ENCODE assay signal across 19 cellular contexts in the genomic region with DNA sequence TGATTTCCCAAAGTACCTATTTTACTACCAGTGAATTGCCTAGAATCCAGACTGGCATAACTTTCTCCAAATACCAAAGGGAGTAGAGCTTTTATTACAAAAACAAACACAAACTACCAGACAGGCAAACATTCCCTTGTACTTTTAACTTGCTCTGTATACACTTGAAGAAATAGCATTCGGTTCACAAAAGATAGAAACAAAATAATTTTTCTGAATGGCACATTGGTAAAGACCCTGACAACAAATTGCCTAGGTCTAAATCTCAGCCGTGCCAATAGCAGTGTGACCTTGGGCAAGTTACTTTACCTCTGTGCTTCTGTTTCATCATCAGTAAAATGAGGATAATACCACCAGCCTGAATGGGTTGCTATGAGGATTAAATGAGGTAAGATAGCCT. TPM values are rescaled to one million over a fixed set of nuclear protein-coding genes. Genes with fewer than 3 reads are reported as not detected.
DNase-seq lines count a peak whose midpoint lies in the region; ATAC-seq, FAIRE-seq and TF ChIP-seq lines count a peak whose summit lies in the region.
"Had no signal": no experiment of that assay in that cellular context is flagged by ENCODE, and none has a peak within 500 bp of the region (broad histone marks: within the 10 kb centered on the region; RNA-seq: fewer than 3 reads in every experiment).

No MANE protein-coding gene starts in this region.

- WGBS in HepG2 (ENCODE audit: low lambda C conversion rate): 5% methylated on average over 2 of the region's 2 CpGs

- H3K9me3 ChIP-seq in HepG2 (ENCODE audit: low read length) (no peaks in the 10 kb centered on the region), upper lobe of right lung (no peaks in the 10 kb centered on the region), tibial artery (no peaks in the 10 kb centered on the region)

- no TSS peak for BruUV-seq in HepG2 (replicated peaks; lab: Mats Ljungman, UMichigan)

- H3K27me3 Mint-ChIP-seq in activated CD4-positive, alpha-beta T cell treated with anti-CD3 and anti-CD28 coated beads, Interleukin-2, amount 10 ng/mL, durations not matched to agents 24 days and 14 days: no peaks in the 10 kb centered on the region
- H3K27me3 Mint-ChIP-seq in WTC11 (ENCODE audit: low read depth): no peaks in the 10 kb centered on the region
- H3K27me3 Mint-ChIP-seq: CD4-positive, alpha-beta T cell had no signal

- peaks cover 90% of the 10 kb centered on the region for H3K79me2 ChIP-seq in HepG2 (ENCODE audit: insufficient read depth, low read length)

- no peak overlapping the region for H3K4me3 Mint-ChIP-seq in activated CD4-positive, alpha-beta T cell treated with anti-CD3 and anti-CD28 coated beads, Interleukin-2, amount 10 ng/mL, durations not matched to agents 24 days and 14 days
- H3K4me3 Mint-ChIP-seq in WTC11: no peak overlapping the region
- H3K4me3 Mint-ChIP-seq: CD4-positive, alpha-beta T cell had no signal

- no peak for FAIRE-seq in HepG2 (lab: Jason Lieb, UNC)
- FAIRE-seq: A204.1, GM12892 had no signal

- H2AFZ ChIP-seq in HepG2 (ENCODE audit: low read length): no peak overlapping the region

- peak overlapping the region; percentile 76 for H3K4me2 ChIP-seq in HepG2 (ENCODE audit: low read depth, low read length)

- ATAC-seq in WTC11 (no peak), HepG2 (peak; percentile 17), upper lobe of right lung (peak; percentile 29)

- CTCF ChIA-PET in WTC11 (lab: Charles Lee): interaction anchor here (0.6 kb wide), 1 partner anchor 82 kb away, joined by 3 read pairs; no protein-coding TSS in a partner anchor
- CTCF ChIA-PET in HepG2 (lab: Yijun Ruan, JAX; ENCODE audit: low intra/inter-chr PET ratio, low total read pairs): no interaction called here

- no peak for TF ChIP-seq POLR2A in HepG2 (IDR thresholded peaks at IDR 0.05; ENCODE audit: insufficient read depth in 1 of 2, low read depth in 2 of 2, low read length in 2 of 2)

- H3K27ac ChIP-seq in HepG2 (ENCODE audit: extremely low read length, insufficient read depth, low read length): peak overlapping the region; percentile 89
- H3K27ac ChIP-seq in upper lobe of right lung: no peak overlapping the region
- no peak overlapping the region for H3K27ac ChIP-seq in tibial artery

- POLR2A ChIA-PET in WTC11 (lab: Charles Lee): no interaction called here
- POLR2A ChIA-PET in HepG2 (lab: Yijun Ruan, JAX): interaction anchor here (0.5 to 4.8 kb wide), 3 partner anchors 10 to 1188 kb away, joined by 3 to 96 read pairs (median 6); a partner anchor contains a TSS

- TF ChIP-seq CTCF in WTC11 (IDR thresholded peaks at IDR 0.05) (no peak), HepG2 (CRISPR knock-in tag; IDR thresholded peaks at IDR 0.05) (no peak), upper lobe of right lung (IDR thresholded peaks at IDR 0.05) (no peak), tibial artery (IDR thresholded peaks at IDR 0.05) (no peak)

- H4K20me1 ChIP-seq in HepG2 (ENCODE audit: insufficient read depth, low read length): no peaks in the 10 kb centered on the region

- H3K9ac ChIP-seq in HepG2 (ENCODE audit: insufficient read depth, low read depth, low read length): peak overlapping the region; percentile 56

- H3K4me1 Mint-ChIP-seq in activated CD4-positive, alpha-beta T cell treated with anti-CD3 and anti-CD28 coated beads, Interleukin-2, amount 10 ng/mL, durations not matched to agents 24 days and 14 days: peaks cover 59% of the 10 kb centered on the region
- H3K4me1 Mint-ChIP-seq in WTC11: peaks cover 45% of the 10 kb centered on the region

- H3K36me3 Mint-ChIP-seq in activated CD4-positive, alpha-beta T cell treated with anti-CD3 and anti-CD28 coated beads, Interleukin-2, amount 10 ng/mL, durations not matched to agents 24 days and 14 days (ENCODE audit: low read depth): peaks cover 3% of the 10 kb centered on the region
- no peaks in the 10 kb centered on the region for H3K36me3 Mint-ChIP-seq in WTC11

- no peak overlapping the region for H3K27ac Mint-ChIP-seq in activated CD4-positive, alpha-beta T cell treated with anti-CD3 and anti-CD28 coated beads, Interleukin-2, amount 10 ng/mL, durations not matched to agents 24 days and 14 days
- no peak overlapping the region for H3K27ac Mint-ChIP-seq in WTC11
- H3K27ac Mint-ChIP-seq: CD4-positive, alpha-beta T cell had no signal

- no peaks in the 10 kb centered on the region for H3K9me3 Mint-ChIP-seq in activated CD4-positive, alpha-beta T cell treated with anti-CD3 and anti-CD28 coated beads, Interleukin-2, amount 10 ng/mL, durations not matched to agents 24 days and 14 days
- no peaks in the 10 kb centered on the region for H3K9me3 Mint-ChIP-seq in WTC11
- H3K9me3 Mint-ChIP-seq: CD4-positive, alpha-beta T cell had no signal

- H3K4me3 ChIP-seq in HepG2 (replicated peaks in 1 of 3; ENCODE audit: insufficient read depth in 1 of 3, low read depth in 2 of 3, low read length in 3 of 3): peak overlapping the region in 2 of 3 experiments; percentile 17 to 43; a peak in 2 of 6 replicates
- no peak overlapping the region for H3K4me3 ChIP-seq in upper lobe of right lung
- no peak overlapping the region for H3K4me3 ChIP-seq in tibial artery

- TF ChIP-seq RAD21 in HepG2 (CRISPR knock-in tag; IDR thresholded peaks at IDR 0.05): no peak

- H3K27me3 ChIP-seq in HepG2 (ENCODE audit: control insufficient read depth in 1 of 2, insufficient read depth in 2 of 2, low read length in 2 of 2) (no peaks in the 10 kb centered on the region), upper lobe of right lung (no peaks in the 10 kb centered on the region), tibial artery (no peaks in the 10 kb centered on the region)

- peak; percentile 33 for DNase-seq in activated CD4-positive, alpha-beta T cell treated with anti-CD3 and anti-CD28 coated beads, Interleukin-2, amount 10 ng/mL, durations not matched to agents 24 days and 14 days
- no peak for DNase-seq in activated CD4-positive, alpha-beta T cell treated with anti-CD3 and anti-CD28 coated beads, Interleukin-2, amount 50 U/mL, for 48 hours
- DNase-seq in WTC11 (ENCODE audit: low spot score) (no peak), HepG2 (ENCODE audit: low spot score) (peak; percentile 57), upper lobe of right lung (no peak), tibial artery (no peak), NCI-H2107 (lab: John Stamatoyannopoulos, UW) (no peak)
- DNase-seq in activated CD8-positive, alpha-beta memory T cell treated with anti-CD3 and anti-CD28 coated beads, Interleukin-2, amount 50 U/mL, for 4 hours: no peak
- DNase-seq: CD4-positive, alpha-beta T cell; GF-D8; H7; NCI-H1092 treated with DMSO at 0.1 percent for 48 hours; NCI-H1694 treated with DMSO at 0.1 percent for 48 hours; NCI-H2227 treated with DMSO at 0.1 percent for 48 hours; NCI-H510A treated with DMSO at 0.1 percent for 48 hours; NCI-H774; SHP77 treated with DMSO at 0.1 percent for 48 hours had no signal

- intact Hi-C loops in activated CD4-positive, alpha-beta T cell treated with anti-CD3 and anti-CD28 coated beads, Interleukin-2, amount 10 ng/mL, durations not matched to agents 24 days and 14 days (cut with micrococcal nuclease): loop anchor here (2.0 kb wide), 1 partner anchor 13 kb away; no protein-coding TSS in a partner anchor
- intact Hi-C loops in HepG2 (cut with micrococcal nuclease; ENCODE audit: unreplicated experiment): loop anchor here (2.0 kb wide), 1 partner anchor 17 kb away; a partner anchor contains a TSS
- intact Hi-C loops in upper lobe of right lung (cut with DNase I): no loop called here
- intact Hi-C loops in tibial artery (cut with DNase I; ENCODE audit: low total_unique reads): no loop called here

- in situ Hi-C loops in HepG2 (cut with HindIII; ENCODE audit: extremely low pct_ligation_motif_present, low pct_unique_long_range_greater_than_20kb): no loop called here

- TF ChIP-seq EP300 in HepG2 (IDR thresholded peaks at IDR 0.05; ENCODE audit: low read depth in 2 of 2, low read length in 2 of 2): peak in 1 of 2 experiments; percentile 42; a peak in 1 of 4 replicates
- peak; percentile 24; the same call in 1 of the 2 replicates for TF ChIP-seq EP300 in HepG2 (CRISPR knock-in tag; IDR thresholded peaks at IDR 0.05; ENCODE audit: borderline replicate concordance)

- H3K4me1 ChIP-seq in HepG2 (ENCODE audit: insufficient read depth, low read length): peaks cover 100% of the 10 kb centered on the region
- H3K4me1 ChIP-seq in upper lobe of right lung: peaks cover 38% of the 10 kb centered on the region
- H3K4me1 ChIP-seq in tibial artery: peaks cover 0 to 13% (median 4%) of the 10 kb centered on the region in 4 donors

- H3K36me3 ChIP-seq in HepG2 (replicated peaks in 1 of 2; ENCODE audit: control insufficient read depth in 1 of 2, insufficient read depth in 2 of 2, low read length in 2 of 2): peaks cover 4 to 10% of the 10 kb centered on the region in 2 experiments; a peak in 4 of 5 replicates
- no peaks in the 10 kb centered on the region for H3K36me3 ChIP-seq in upper lobe of right lung
- H3K36me3 ChIP-seq in tibial artery: no peaks in the 10 kb centered on the region

RNA-seq across cellular contexts. Expression of a gene that starts 15.9 kb away (rescaled TPM):
- total RNA-seq in activated CD4-positive, alpha-beta T cell treated with anti-CD3 and anti-CD28 coated beads, Interleukin-2, amount 10 ng/mL, durations not matched to agents 24 days and 14 days: 3.2 and 3.8 TPM in 2 replicates
- total RNA-seq in WTC11 (2021) (3.7 to 4.6 TPM (median 4.4 TPM) in 3 replicates), HepG2 (2016; rRNA removed; fragmentation: Illumina TruSeq; extraction: Trizol) (115 and 183 TPM in 2 replicates), upper lobe of right lung (60.8 TPM)
- total RNA-seq in HepG2 (2016; cell fraction: cytosol; rRNA removed; fragmentation: Illumina TruSeq; extraction: Trizol; ENCODE audit: low read depth): 16.6 and 18.3 TPM in 2 replicates
- total RNA-seq in HepG2 (2016; cell fraction: insoluble cytoplasmic fraction; rRNA removed; fragmentation: Illumina TruSeq; extraction: Trizol): 116 and 185 TPM in 2 replicates
- total RNA-seq in HepG2 (2016; cell fraction: membrane; rRNA removed; fragmentation: Illumina TruSeq; extraction: Trizol): 53.6 and 60.8 TPM in 2 replicates
- total RNA-seq in HepG2 (2016; cell fraction: nucleus; rRNA removed; fragmentation: Illumina TruSeq; extraction: Trizol): 89.7 and 91.5 TPM in 2 replicates
- 37.8 and 58.2 TPM in 2 replicates for polyA plus RNA-seq in HepG2 (2011; rRNA removed)
- polyA plus RNA-seq in HepG2 (2011; cell fraction: cytosol; rRNA removed): 24.3 and 29.8 TPM in 2 replicates
- polyA plus RNA-seq in HepG2 (2011; cell fraction: nucleus; rRNA removed): 13.1 and 14.2 TPM in 2 replicates
- 54.6 and 95.7 TPM in 2 replicates for polyA plus RNA-seq in HepG2 (2012)
- 6.1 and 6.7 TPM in 2 replicates for polyA plus RNA-seq in HepG2 (2016; cell fraction: cytosol; fragmentation: Illumina TruSeq; extraction: Trizol; ENCODE audit: low read depth)
- polyA plus RNA-seq in HepG2 (2016; cell fraction: insoluble cytoplasmic fraction; fragmentation: Illumina TruSeq; extraction: Trizol; ENCODE audit: low read depth): 150 and 162 TPM in 2 replicates
- 21.3 and 24.5 TPM in 2 replicates for polyA plus RNA-seq in HepG2 (2016; cell fraction: membrane; fragmentation: Illumina TruSeq; extraction: Trizol; ENCODE audit: low read depth)
- 65.9 and 66.3 TPM in 2 replicates for polyA plus RNA-seq in HepG2 (2016; cell fraction: nucleus; fragmentation: Illumina TruSeq; extraction: Trizol; ENCODE audit: insufficient read depth, low read depth)
- polyA minus RNA-seq in HepG2 (2011; rRNA and poly(A)+ RNA removed; ENCODE audit: low replicate concordance): 8.2 and 55.6 TPM in 2 replicates
- polyA minus RNA-seq in HepG2 (2011; cell fraction: cytosol; rRNA and poly(A)+ RNA removed): 60.4 and 69.2 TPM in 2 replicates
- 134 and 144 TPM in 2 replicates for polyA minus RNA-seq in HepG2 (2011; cell fraction: nucleus; rRNA and poly(A)+ RNA removed)

Comparison
In these comparisons a context has a peak if more than half of its experiments do, and no peak if none do; other contexts are left out.
1. DNase-seq: peak in activated CD4-positive, alpha-beta T cell treated with anti-CD3 and anti-CD28 coated beads, Interleukin-2, amount 10 ng/mL, durations not matched to agents 24 days and 14 days (single experiment) and HepG2 (single experiment); none in activated CD4-positive, alpha-beta T cell treated with anti-CD3 and anti-CD28 coated beads, Interleukin-2, amount 50 U/mL, for 48 hours (0 of 2), WTC11 (single experiment), upper lobe of right lung (single experiment), tibial artery (0 of 2), activated CD8-positive, alpha-beta memory T cell treated with anti-CD3 and anti-CD28 coated beads, Interleukin-2, amount 50 U/mL, for 4 hours (single experiment) and NCI-H2107 (single experiment).
2. H3K4me3 ChIP-seq: peak in HepG2 (2 of 3); none in upper lobe of right lung (single experiment) and tibial artery (0 of 2).
3. intact Hi-C loops: an anchor here in activated CD4-positive, alpha-beta T cell treated with anti-CD3 and anti-CD28 coated beads, Interleukin-2, amount 10 ng/mL, durations not matched to agents 24 days and 14 days (2.0 kb wide) and HepG2 (2.0 kb wide); none called in upper lobe of right lung and tibial artery.